ENCODE assay signal across 15 cellular contexts in genomic region chr16:19008245-19008644, GRCh38. TPM values are rescaled to one million over a fixed set of nuclear protein-coding genes. Genes with fewer than 3 reads are reported as not detected.
DNase-seq lines count a peak whose midpoint lies in the region; ATAC-seq and TF ChIP-seq lines count a peak whose summit lies in the region.
"Had no signal": no experiment of that assay in that cellular context is flagged by ENCODE, and none has a peak within 500 bp of the region (broad histone marks: within the 10 kb centered on the region; RNA-seq: fewer than 3 reads in every experiment).

No MANE protein-coding gene starts in this region.

- no peak overlapping the region for H2AFZ ChIP-seq in PC-9

- no peaks in the 10 kb centered on the region for H4K20me1 ChIP-seq in PC-9 (ENCODE audit: insufficient read depth)

- H3K27ac Mint-ChIP-seq in chondrocyte (ENCODE audit: unreplicated experiment): peak overlapping the region; percentile 43
- H3K27ac Mint-ChIP-seq: stimulated activated naive CD8-positive, alpha-beta T cell treated with anti-CD3 and anti-CD28 coated beads, Interleukin-15, Interleukin-2, amounts not matched to agents 100 ng/mL and 50 ng/mL, for 24 hours; T-cell had no signal

- peaks cover 11% of the 10 kb centered on the region for H3K4me1 Mint-ChIP-seq in chondrocyte (ENCODE audit: low read depth)
- H3K4me1 Mint-ChIP-seq: naive B cell, T-cell had no signal

- H3K9me2 ChIP-seq in PC-9 (ENCODE audit: insufficient read depth): no peaks in the 10 kb centered on the region

- peaks cover 11% of the 10 kb centered on the region for H3K4me1 ChIP-seq in PC-9 (replicated peaks; ENCODE audit: insufficient read depth)

- peaks cover 11% of the 10 kb centered on the region for H3K9me3 Mint-ChIP-seq in chondrocyte (ENCODE audit: low read depth)
- H3K9me3 Mint-ChIP-seq: stimulated activated naive CD8-positive, alpha-beta T cell treated with anti-CD3 and anti-CD28 coated beads, Interleukin-15, Interleukin-2, amounts not matched to agents 100 ng/mL and 50 ng/mL, for 24 hours; T-cell had no signal

- no peaks in the 10 kb centered on the region for H3K27me3 Mint-ChIP-seq in chondrocyte (ENCODE audit: low read depth)
- H3K27me3 Mint-ChIP-seq: stimulated activated naive CD8-positive, alpha-beta T cell treated with anti-CD3 and anti-CD28 coated beads, Interleukin-15, Interleukin-2, amounts not matched to agents 100 ng/mL and 50 ng/mL, for 24 hours had no signal

- no TSS peak for BruUV-seq in PC-9 (replicated peaks; lab: Mats Ljungman, UMichigan)

- no peaks in the 10 kb centered on the region for H3K9me3 ChIP-seq in PC-9 (ENCODE audit: insufficient read depth, low read depth)

- POLR2A ChIA-PET in PC-9 (lab: Charles Lee; ENCODE audit: unreplicated experiment): interaction anchor here (0.5 to 1.3 kb wide), 6 partner anchors 10 to 218 kb away, joined by 3 to 19 read pairs (median 5); partner anchors contain the start of genes ARL6IP1, COQ7 and RPS15A

- no peak overlapping the region for H3K4me3 ChIP-seq in PC-9

- H3K27me3 ChIP-seq in PC-9 (ENCODE audit: insufficient read depth, low read depth): no peaks in the 10 kb centered on the region

- no peaks in the 10 kb centered on the region for H3K36me3 ChIP-seq in PC-9 (ENCODE audit: low read depth)

- no peak overlapping the region for H3K4me3 Mint-ChIP-seq in chondrocyte (ENCODE audit: unreplicated experiment)
- H3K4me3 Mint-ChIP-seq: naive B cell; stimulated activated naive CD8-positive, alpha-beta T cell treated with anti-CD3 and anti-CD28 coated beads, Interleukin-15, Interleukin-2, amounts not matched to agents 100 ng/mL and 50 ng/mL, for 24 hours; T-cell had no signal

- CTCF ChIA-PET in PC-9 (lab: Charles Lee): interaction anchor here (0.9 to 2.1 kb wide), 4 partner anchors 10 to 207 kb away, joined by 3 to 19 read pairs (median 10); partner anchors contain the start of genes ARL6IP1, COQ7 and TMC7

- no peak overlapping the region for H3K4me2 ChIP-seq in PC-9

- DNase-seq in ELR (ENCODE audit: low read depth) (peak; percentile 54), PC-9 (peak; percentile 58 to 80), chondrocyte (ENCODE audit: low spot score) (no peak), myocyte (ENCODE audit: low read depth) (peak; percentile 91), NCI-H2227 (lab: John Stamatoyannopoulos, UW; ENCODE audit: unreplicated experiment) (no peak)
- DNase-seq: aorta, naive B cell, NCI-H2171, T-cell had no signal

- H3K36me3 Mint-ChIP-seq in chondrocyte (ENCODE audit: low read depth): peaks cover 12% of the 10 kb centered on the region
- H3K36me3 Mint-ChIP-seq: naive B cell, T-cell had no signal

- no peak for ATAC-seq in HG02938 (IDR thresholded peaks at IDR 0.05; ENCODE audit: unreplicated experiment)
- no peak for ATAC-seq in GM18868 (IDR thresholded peaks at IDR 0.05; ENCODE audit: unreplicated experiment)
- ATAC-seq in GM21381 (IDR thresholded peaks at IDR 0.05; ENCODE audit: unreplicated experiment): no peak
- ATAC-seq: HCT116, T-cell had no signal

- TF ChIP-seq CTCF in PC-9 (conservative IDR thresholded peaks at IDR 0.05): no peak
- no peak for TF ChIP-seq CTCF in chondrocyte (IDR thresholded peaks at IDR 0.05)

- H3K27ac ChIP-seq in PC-9: no peak overlapping the region

- intact Hi-C loops in PC-9 (cut with micrococcal nuclease; ENCODE audit: unreplicated experiment): loop anchor here (1.0 to 2.0 kb wide), 3 partner anchors 10 to 59 kb away; partner anchors contain the start of genes COQ7 and TMC7

- H3F3A ChIP-seq in PC-9 (ENCODE audit: insufficient read depth, low read depth): peaks cover 10% of the 10 kb centered on the region

- H3K79me2 ChIP-seq in PC-9 (ENCODE audit: low read depth): no peaks in the 10 kb centered on the region

RNA-seq across cellular contexts. Expression of gene TMC7, which starts 24.5 kb away (rescaled TPM):
- total RNA-seq in PC-9 (2021): 4.3 and 4.4 TPM in 2 replicates
- total RNA-seq in chondrocyte: 1.2 to 1.8 TPM (median 1.6 TPM) in 3 replicates
- total RNA-seq in myocyte: 3.9 and 4.3 TPM in 2 replicates
- polyA plus RNA-seq in myocyte (2012): 3.5 TPM
- total RNA-seq: activated CD8-positive, alpha-beta memory T cell treated with anti-CD3 and anti-CD28 coated beads for 36 hours had no signal

RNA-seq across cellular contexts. Expression of gene COQ7, which starts 59.2 kb away (rescaled TPM):
- total RNA-seq in PC-9 (2021) (26.9 and 30.7 TPM in 2 replicates), chondrocyte (19.2 to 20.7 TPM (median 20.6 TPM) in 3 replicates), myocyte (17.4 and 17.8 TPM in 2 replicates)
- polyA plus RNA-seq in myocyte (2012): 18.6 TPM

Comparison
In these comparisons a context has a peak if more than half of its experiments do, and no peak if none do; other contexts are left out.
1. DNase-seq: peak in ELR (single experiment), PC-9 (2 of 2) and myocyte (single experiment); none in chondrocyte (single experiment) and NCI-H2227 (single experiment).